Comparison of ENCODE assay signal across 27 cellular contexts in the genomic region with DNA sequence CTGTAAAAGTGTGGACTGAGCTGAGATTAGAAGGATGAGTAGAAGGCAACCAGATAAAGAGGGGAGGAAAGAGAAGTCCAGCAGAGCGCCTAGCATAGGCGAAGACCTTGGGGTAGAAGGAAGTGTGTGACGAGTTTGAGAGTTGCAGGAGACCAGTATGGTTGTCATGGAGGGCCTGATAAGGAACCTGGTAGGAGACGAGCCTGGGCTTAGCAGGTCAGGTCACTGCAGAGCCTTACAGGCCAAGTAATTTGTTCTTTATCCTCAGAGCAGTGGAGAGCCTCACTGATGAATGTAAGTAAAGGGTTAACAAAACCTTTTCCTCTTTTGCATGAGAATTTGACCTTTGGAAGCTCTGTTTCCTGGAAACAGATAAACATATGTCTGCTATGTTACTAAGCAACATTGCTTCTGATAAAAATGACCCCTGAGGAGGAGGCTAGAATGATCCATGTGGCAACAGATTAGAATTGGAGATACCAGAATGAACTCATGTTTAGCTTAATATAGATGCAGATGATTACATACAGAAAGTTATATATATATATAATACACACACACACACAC. TPM values are rescaled to one million over a fixed set of nuclear protein-coding genes. Genes with fewer than 3 reads are reported as not detected.
A peak's percentile ranks its signal among the peaks of the same experiment; 100 is the strongest.
DNase-seq lines count a peak whose midpoint lies in the region; ATAC-seq, FAIRE-seq and TF ChIP-seq lines count a peak whose summit lies in the region.
"Had no signal": no experiment of that assay in that cellular context is flagged by ENCODE, and none has a peak within 500 bp of the region (broad histone marks: within the 10 kb centered on the region; RNA-seq: fewer than 3 reads in every experiment).

No MANE protein-coding gene starts in this region.

- H2BK15ac ChIP-seq in H9 (ENCODE audit: low read depth, low read length) = no peak overlapping the region

- no peak overlapping the region for H3K18ac ChIP-seq in H9 (ENCODE audit: insufficient read length, low read depth, low read length)

- H3K27ac ChIP-seq in H9 (ENCODE audit: insufficient read length, low read depth, low read length) = no peak overlapping the region
- H3K27ac ChIP-seq: coronary artery, stomach had no signal

- H3K36me3 ChIP-seq in mucosa of descending colon (ENCODE audit: low read depth) = no peaks in the 10 kb centered on the region
- H3K36me3 ChIP-seq: stomach, upper lobe of right lung had no signal

- H3T11ph ChIP-seq in H9 (ENCODE audit: low read length) = no peak overlapping the region

- in situ Hi-C loops in SK-MEL-5 (cut with HindIII; ENCODE audit: low pct_unique_long_range_greater_than_20kb, low sequenced_read_pairs) = no loop called here

- H3K79me1 ChIP-seq in H9 (ENCODE audit: insufficient read depth, low read depth, low read length, poor library complexity, severe bottlenecking) = no peaks in the 10 kb centered on the region

- no peak overlapping the region for H2AFZ ChIP-seq in H9 (ENCODE audit: low read length)

- H3K79me2 ChIP-seq in H9 (ENCODE audit: insufficient read depth, low read length) = no peaks in the 10 kb centered on the region

- H3K23me2 ChIP-seq in H9 (ENCODE audit: insufficient read length, low read depth, low read length, poor library complexity, severe bottlenecking) = peaks cover 4% of the 10 kb centered on the region

- ATAC-seq in mucosa of descending colon (peak; percentile 72), GM19023 (IDR thresholded peaks at IDR 0.05; ENCODE audit: unreplicated experiment) (no peak)
- no peak for ATAC-seq in activated naive CD4-positive, alpha-beta T cell treated with anti-CD3 and anti-CD28 coated beads, Interleukin-2, amount 50 U/mL, for 72 hours
- ATAC-seq: activated naive CD8-positive, alpha-beta T cell treated with anti-CD3 and anti-CD28 coated beads, Interleukin-2, amount 50 U/mL, for 24 hours; SK-N-SH treated with all-trans-retinoic acid at 6 μM for 48 hours; upper lobe of right lung had no signal

- no peak overlapping the region for H2AK5ac ChIP-seq in H9 (ENCODE audit: insufficient read length, low read length)

- no peaks in the 10 kb centered on the region; a peak in 2 of 5 replicates for H3K9me3 Mint-ChIP-seq in H9
- H3K9me3 Mint-ChIP-seq in activated naive CD4-positive, alpha-beta T cell treated with anti-CD3 and anti-CD28 coated beads, Interleukin-2, amount 50 U/mL, for 72 hours = no peaks in the 10 kb centered on the region
- H3K9me3 Mint-ChIP-seq: activated CD4-positive, alpha-beta T cell treated with anti-CD3 and anti-CD28 coated beads, Interleukin-2, amount 10 ng/mL, durations not matched to agents 24 days and 14 days; activated naive CD8-positive, alpha-beta T cell treated with anti-CD3 and anti-CD28 coated beads, Interleukin-2, amount 50 U/mL, for 24 hours; nephron had no signal

- H2BK12ac ChIP-seq in H9 (ENCODE audit: insufficient read length, low read depth, low read length) = peak overlapping the region; percentile 58

- no peak overlapping the region for H3K4me3 Mint-ChIP-seq in H9
- H3K4me3 Mint-ChIP-seq: activated CD4-positive, alpha-beta T cell treated with anti-CD3 and anti-CD28 coated beads, Interleukin-2, amount 10 ng/mL, durations not matched to agents 24 days and 14 days; activated naive CD8-positive, alpha-beta T cell treated with anti-CD3 and anti-CD28 coated beads, Interleukin-2, amount 50 U/mL, for 24 hours; nephron had no signal

- intact Hi-C loops in mucosa of descending colon (cut with DNase I, micrococcal nuclease) = no loop called here

- peaks cover 9% of the 10 kb centered on the region; the same call in 1 of the 2 replicates for H3K4me1 ChIP-seq in H9 (ENCODE audit: insufficient read depth, low read length)
- peaks cover 13% of the 10 kb centered on the region for H3K4me1 ChIP-seq in mucosa of descending colon (ENCODE audit: low read depth)

- no peaks in the 10 kb centered on the region for H4K20me1 ChIP-seq in H9 (ENCODE audit: control insufficient read depth, insufficient read depth, insufficient read length)

- no peak overlapping the region for H2BK120ac ChIP-seq in H9 (ENCODE audit: low read depth, low read length, poor library complexity, severe bottlenecking)

- H3K4me3 ChIP-seq in fibroblast of villous mesenchyme (ENCODE audit: low read depth, low read length) (no peak overlapping the region), mucosa of descending colon (no peak overlapping the region)
- H3K4me3 ChIP-seq: coronary artery, skin epidermis, stomach, upper lobe of right lung had no signal

- no peak overlapping the region for H4K8ac ChIP-seq in H9 (replicated peaks; ENCODE audit: insufficient read length, low read depth, low read length)

- no peak overlapping the region for H3K4me2 ChIP-seq in H9 (ENCODE audit: insufficient read depth, insufficient read length, low read length)

- H3K14ac ChIP-seq in H9 (ENCODE audit: insufficient read depth, low read length) = no peak overlapping the region

- no peaks in the 10 kb centered on the region for H3K9me3 ChIP-seq in H9 (ENCODE audit: control insufficient read depth, low read depth, low read length)
- no peaks in the 10 kb centered on the region for H3K9me3 ChIP-seq in mucosa of descending colon
- H3K9me3 ChIP-seq: stomach, upper lobe of right lung had no signal

- no peaks in the 10 kb centered on the region for H3K36me3 Mint-ChIP-seq in H9 (ENCODE audit: insufficient read depth in 1 of 3, low read depth in 3 of 3)
- H3K36me3 Mint-ChIP-seq in activated naive CD4-positive, alpha-beta T cell treated with anti-CD3 and anti-CD28 coated beads, Interleukin-2, amount 50 U/mL, for 72 hours = peaks cover 0 to 5% of the 10 kb centered on the region in 2 donors

- DNase-seq in H9 = no peak
- DNase-seq in SK-MEL-5 (ENCODE audit: low read depth, low spot score) = peak; percentile 29
- peak; percentile 60 for DNase-seq in fibroblast of villous mesenchyme (ENCODE audit: low read depth)
- DNase-seq in mucosa of descending colon = no peak
- DNase-seq in GM19239 (ENCODE audit: insufficient read length, low spot score) = no peak
- DNase-seq in NCI-H2081 treated with DMSO at 0.1 percent for 48 hours (lab: John Stamatoyannopoulos, UW) = no peak
- DNase-seq in activated naive CD4-positive, alpha-beta T cell treated with anti-CD3 and anti-CD28 coated beads, Interleukin-2, amount 50 U/mL, for 72 hours (ENCODE audit: low spot score in 2 of 2) = no peak
- DNase-seq: activated CD4-positive, alpha-beta T cell treated with anti-CD3 and anti-CD28 coated beads, Interleukin-2, amount 10 ng/mL, durations not matched to agents 24 days and 14 days; activated CD8-positive, alpha-beta memory T cell treated with anti-CD3 and anti-CD28 coated beads, Interleukin-2, amount 50 U/mL, for 4 hours; activated naive CD8-positive, alpha-beta T cell treated with anti-CD3 and anti-CD28 coated beads, Interleukin-2, amount 50 U/mL, for 24 hours; COR-L47; foreskin fibroblast; MM.1S; NCI-H1694; NK-92 treated with Interleukin-12 subunit alpha and Interleukin-12 subunit beta, amount 100 ng/mL, for 24 hours; stimulated activated CD4-positive, alpha-beta T cell treated with anti-CD3 and anti-CD28 coated beads, Interleukin-4, amount 100 ng/mL, for 24 hours; stomach; upper lobe of right lung had no signal

- no peak for TF ChIP-seq CTCF in H9 (conservative IDR thresholded peaks at IDR 0.05)
- TF ChIP-seq CTCF in fibroblast of villous mesenchyme (IDR thresholded peaks at IDR 0.05; ENCODE audit: insufficient read depth, low read depth, low read length) = no peak
- no peak for TF ChIP-seq CTCF in mucosa of descending colon (IDR thresholded peaks at IDR 0.05)

- no peak overlapping the region for H2BK5ac ChIP-seq in H9 (ENCODE audit: insufficient read length, low read length)

- no peak overlapping the region for H2BK20ac ChIP-seq in H9 (ENCODE audit: low read depth, low read length, poor library complexity, severe bottlenecking)

- peaks cover 51% of the 10 kb centered on the region for H3K27me3 Mint-ChIP-seq in H9 (ENCODE audit: low read depth)

- WGBS in H9 (ENCODE audit: extremely low coverage, insufficient read length, low lambda C conversion rate) = no CpG with 5 or more reads among the region's 4 CpGs

- no peak overlapping the region for H4K91ac ChIP-seq in H9 (ENCODE audit: insufficient read length, low read depth, low read length)

- H3K4ac ChIP-seq in H9 (ENCODE audit: low read depth, low read length) = no peak overlapping the region

- H3K4me1 Mint-ChIP-seq in H9 = peaks cover 10 to 22% of the 10 kb centered on the region in 2 experiments

- H3K9ac ChIP-seq in H9 (ENCODE audit: extremely low read depth, insufficient read length, low read length) = no peak overlapping the region

- no peak overlapping the region for H3K27ac Mint-ChIP-seq in H9
- H3K27ac Mint-ChIP-seq in activated naive CD4-positive, alpha-beta T cell treated with anti-CD3 and anti-CD28 coated beads, Interleukin-2, amount 50 U/mL, for 72 hours = no peak overlapping the region
- H3K27ac Mint-ChIP-seq: activated CD4-positive, alpha-beta T cell treated with anti-CD3 and anti-CD28 coated beads, Interleukin-2, amount 10 ng/mL, durations not matched to agents 24 days and 14 days; activated naive CD8-positive, alpha-beta T cell treated with anti-CD3 and anti-CD28 coated beads, Interleukin-2, amount 50 U/mL, for 24 hours; nephron; progenitor cell of endocrine pancreas had no signal

- no peak overlapping the region for H3K56ac ChIP-seq in H9 (ENCODE audit: insufficient read length, low read depth, low read length)

- H4K5ac ChIP-seq in H9 (ENCODE audit: insufficient read length, low read depth, low read length) = no peak overlapping the region

- peaks cover 16% of the 10 kb centered on the region; the same call in 1 of the 2 replicates for H3K27me3 ChIP-seq in H9 (ENCODE audit: insufficient read depth, low read length)
- H3K27me3 ChIP-seq: upper lobe of right lung had no signal

- H3K23ac ChIP-seq in H9 (ENCODE audit: insufficient read length, low read depth, low read length) = no peak overlapping the region

- no peak for FAIRE-seq in GM19239 (lab: Jason Lieb, UNC)
- FAIRE-seq: H54 had no signal

RNA-seq across cellular contexts. Expression of gene TMEM74B, which starts 2.9 kb away (rescaled TPM):
- total RNA-seq in H9 (2021) = 4.9 and 6.2 TPM in 2 replicates
- 3.9 and 5.7 TPM in 2 replicates for total RNA-seq in SK-MEL-5 (2014; rRNA removed; shearing (Covaris generic))
- 1.9 TPM in 2 replicates for polyA plus RNA-seq in SK-MEL-5 (2015; cell fraction: cytosol; rRNA removed)
- 62.0 and 65.1 TPM in 2 replicates for polyA plus RNA-seq in SK-MEL-5 (2015; cell fraction: nucleus; rRNA removed)
- not detected in 2 replicates for total RNA-seq in fibroblast of villous mesenchyme
- 1 to 10 TPM in 2 of 3 donors, under 1 TPM in 1; 0.38 to 2.6 (median 2.1) TPM for total RNA-seq in mucosa of descending colon
- 1 to 10 TPM in 1 of 2 donors, not detected in 1; 8.3 TPM for total RNA-seq in activated naive CD4-positive, alpha-beta T cell treated with anti-CD3 and anti-CD28 coated beads, Interleukin-2, amount 50 U/mL, for 72 hours
- total RNA-seq: RPMI7951 had no signal

RNA-seq across cellular contexts. Expression of gene C20orf202, which starts 15.6 kb away (rescaled TPM):
- 0.13 TPM in 1 of 2 replicates, not detected in the other for total RNA-seq in H9 (2021)
- not detected in 2 replicates for total RNA-seq in SK-MEL-5 (2014; rRNA removed; shearing (Covaris generic))
- polyA plus RNA-seq in SK-MEL-5 (2015; cell fraction: cytosol; rRNA removed) = not detected in 2 replicates
- polyA plus RNA-seq in SK-MEL-5 (2015; cell fraction: nucleus; rRNA removed) = not detected in 2 replicates
- under 0.01 TPM in 1 of 2 replicates, not detected in the other for total RNA-seq in fibroblast of villous mesenchyme
- under 1 TPM in 2 of 3 donors, not detected in 1; 0.23 to 0.48 TPM for total RNA-seq in mucosa of descending colon
- total RNA-seq in activated naive CD4-positive, alpha-beta T cell treated with anti-CD3 and anti-CD28 coated beads, Interleukin-2, amount 50 U/mL, for 72 hours = under 1 TPM; 0.19 to 0.55 TPM
- total RNA-seq: activated CD4-positive, alpha-beta T cell treated with anti-CD3 and anti-CD28 coated beads, Interleukin-2, amount 10 ng/mL, durations not matched to agents 24 days and 14 days; lung microvascular endothelial cell; RPMI7951; stomach had no signal

RNA-seq across cellular contexts. Expression of gene RAD21L1, which starts 38.2 kb away (rescaled TPM):
- total RNA-seq in H9 (2021) (not detected in 2 replicates), fibroblast of villous mesenchyme (not detected in 2 replicates), mucosa of descending colon (not detected)
- 0.11 TPM in 1 of 2 replicates, not detected in the other for total RNA-seq in SK-MEL-5 (2014; rRNA removed; shearing (Covaris generic))
- polyA plus RNA-seq in SK-MEL-5 (2015; cell fraction: cytosol; rRNA removed) = 0.08 TPM in 1 of 2 replicates, not detected in the other
- not detected in 2 replicates for polyA plus RNA-seq in SK-MEL-5 (2015; cell fraction: nucleus; rRNA removed)
- under 1 TPM; 0.25 to 0.47 TPM for total RNA-seq in activated naive CD4-positive, alpha-beta T cell treated with anti-CD3 and anti-CD28 coated beads, Interleukin-2, amount 50 U/mL, for 72 hours
- total RNA-seq: activated CD4-positive, alpha-beta T cell treated with anti-CD3 and anti-CD28 coated beads, Interleukin-2, amount 10 ng/mL, durations not matched to agents 24 days and 14 days; lung microvascular endothelial cell; progenitor cell of endocrine pancreas; stomach; upper lobe of right lung had no signal
- polyA plus RNA-seq: stomach had no signal

Comparison
In these comparisons a context has a peak if more than half of its experiments do, and no peak if none do; other contexts are left out.
1. DNase-seq: peak in SK-MEL-5 (single experiment) and fibroblast of villous mesenchyme (single experiment); none in H9 (single experiment), mucosa of descending colon (0 of 3), GM19239 (single experiment), NCI-H2081 treated with DMSO at 0.1 percent for 48 hours (single experiment) and activated naive CD4-positive, alpha-beta T cell treated with anti-CD3 and anti-CD28 coated beads, Interleukin-2, amount 50 U/mL, for 72 hours (0 of 2).